ENCODE assay signal across 33 cellular contexts in genomic region chr2:142649581-142649980, GRCh38.
"Had no signal": no experiment of that assay in that cellular context is flagged by ENCODE, and none has a peak within 500 bp of the region (broad histone marks: within the 10 kb centered on the region; RNA-seq: fewer than 3 reads in every experiment).

No MANE protein-coding gene starts in this region.

- DNase-seq: activated effector memory CD4-positive, alpha-beta T cell treated with anti-CD3 and anti-CD28 coated beads, Interleukin-2, amount 50 U/mL, for 16 hours; activated effector memory CD4-positive, alpha-beta T cell treated with Interleukin-2 at 50 U/mL for 16 hours; activated gamma-delta T cell; activated gamma-delta T cell treated with Interleukin-2 at 50 U/mL for 16 hours; activated naive CD4-positive, alpha-beta T cell; activated naive CD4-positive, alpha-beta T cell treated with anti-CD3 and anti-CD28 coated beads for 36 hours; activated naive CD4-positive, alpha-beta T cell treated with anti-CD3 and anti-CD28 coated beads, Interleukin-2, amount 10 ng/mL, durations not matched to agents 7 days and 5 days; activated naive CD4-positive, alpha-beta T cell treated with anti-CD3 and anti-CD28 coated beads, Interleukin-2, amount 50 U/mL, for 16 hours; activated naive CD4-positive, alpha-beta T cell treated with Interleukin-2 at 50 U/mL for 16 hours; activated naive CD8-positive, alpha-beta T cell treated with anti-CD3 and anti-CD28 coated beads for 36 hours; activated naive CD8-positive, alpha-beta T cell treated with anti-CD3 and anti-CD28 coated beads, Interleukin-2, amount 10 ng/mL, durations not matched to agents 7 days and 5 days; activated naive CD8-positive, alpha-beta T cell treated with anti-CD3 and anti-CD28 coated beads, Interleukin-2, amount 50 U/mL, for 24 hours; activated T-cell treated with anti-CD3 and anti-CD28 coated beads, Interleukin-2, amount 50 U/mL, for 24 hours; activated T-cell treated with anti-CD3 and anti-CD28 coated beads, Interleukin-2, amount 50 U/mL, for 4 hours; activated T-cell treated with anti-CD3 and anti-CD28 coated beads, Interleukin-2, amount 50 U/mL, for 48 hours; activated T-cell treated with anti-CD3 and anti-CD28 coated beads, Interleukin-2, amount 50 U/mL, for 72 hours; adrenal gland; amniotic stem cell; amygdala; anterior cingulate cortex; aorta; body of pancreas; brain microvascular endothelial cell; caudate nucleus; central memory CD4-positive, alpha-beta T cell; cerebellar nuclear complex had no signal

- H3K27ac ChIP-seq: adrenal gland, ascending aorta, body of pancreas, brain microvascular endothelial cell, breast epithelium, cardiac muscle cell had no signal

- ATAC-seq: activated naive CD4-positive, alpha-beta T cell treated with anti-CD3 and anti-CD28 coated beads, Interleukin-2, amount 50 U/mL, for 72 hours; activated naive CD8-positive, alpha-beta T cell treated with anti-CD3 and anti-CD28 coated beads, Interleukin-2, amount 50 U/mL, for 24 hours; activated T-cell treated with anti-CD3 and anti-CD28 coated beads, Interleukin-2, amount 50 U/mL, for 4 hours; activated T-cell treated with anti-CD3 and anti-CD28 coated beads, Interleukin-2, amount 50 U/mL, for 72 hours; activated T-helper 17 cell treated with anti-CD3 and anti-CD28 coated beads, Interleukin-2, amount 50 U/mL, for 72 hours; body of pancreas had no signal

- H3K36me3 ChIP-seq: adrenal gland, ascending aorta, brain microvascular endothelial cell, breast epithelium, cardiac muscle cell had no signal

- H3K27me3 ChIP-seq: adrenal gland, ascending aorta, body of pancreas, brain microvascular endothelial cell, breast epithelium, cardiac muscle cell had no signal

- H3K4me3 ChIP-seq: adrenal gland, ascending aorta, body of pancreas, breast epithelium, cardiac muscle cell had no signal

- FAIRE-seq: astrocyte, bronchial epithelial cell had no signal

- H3K4me1 ChIP-seq: adrenal gland, ascending aorta, body of pancreas, breast epithelium had no signal

- H3K9me3 ChIP-seq: adrenal gland, ascending aorta had no signal
